Comparison of ENCODE assay signal across 1 cellular context in the genomic region with DNA sequence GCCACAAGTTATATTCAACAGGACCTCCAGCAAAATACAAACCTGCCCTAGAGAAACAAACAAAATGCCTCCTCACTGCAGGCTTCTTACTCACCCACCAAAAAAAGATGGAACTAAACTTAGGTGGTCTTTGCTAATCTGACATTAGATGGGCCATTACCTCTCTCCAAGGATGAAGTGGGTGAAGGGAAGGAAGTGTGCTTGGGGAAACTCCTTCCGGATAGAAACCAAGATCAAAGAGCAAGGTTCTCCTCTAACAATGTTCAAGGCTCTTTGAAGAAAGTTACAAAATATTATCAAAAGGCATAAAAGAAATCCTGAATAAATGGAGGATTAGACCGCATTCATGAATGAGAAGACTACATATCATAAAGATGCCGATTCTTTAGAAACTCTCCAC.
TF ChIP-seq lines count a peak whose summit lies in the region.

No MANE protein-coding gene starts in this region.

TF ChIP-seq in GM23338, 12 proteins besides CTCF, POLR2A, EP300 and RAD21 (continued from another document):
- TF ChIP-seq, protein P1, sequence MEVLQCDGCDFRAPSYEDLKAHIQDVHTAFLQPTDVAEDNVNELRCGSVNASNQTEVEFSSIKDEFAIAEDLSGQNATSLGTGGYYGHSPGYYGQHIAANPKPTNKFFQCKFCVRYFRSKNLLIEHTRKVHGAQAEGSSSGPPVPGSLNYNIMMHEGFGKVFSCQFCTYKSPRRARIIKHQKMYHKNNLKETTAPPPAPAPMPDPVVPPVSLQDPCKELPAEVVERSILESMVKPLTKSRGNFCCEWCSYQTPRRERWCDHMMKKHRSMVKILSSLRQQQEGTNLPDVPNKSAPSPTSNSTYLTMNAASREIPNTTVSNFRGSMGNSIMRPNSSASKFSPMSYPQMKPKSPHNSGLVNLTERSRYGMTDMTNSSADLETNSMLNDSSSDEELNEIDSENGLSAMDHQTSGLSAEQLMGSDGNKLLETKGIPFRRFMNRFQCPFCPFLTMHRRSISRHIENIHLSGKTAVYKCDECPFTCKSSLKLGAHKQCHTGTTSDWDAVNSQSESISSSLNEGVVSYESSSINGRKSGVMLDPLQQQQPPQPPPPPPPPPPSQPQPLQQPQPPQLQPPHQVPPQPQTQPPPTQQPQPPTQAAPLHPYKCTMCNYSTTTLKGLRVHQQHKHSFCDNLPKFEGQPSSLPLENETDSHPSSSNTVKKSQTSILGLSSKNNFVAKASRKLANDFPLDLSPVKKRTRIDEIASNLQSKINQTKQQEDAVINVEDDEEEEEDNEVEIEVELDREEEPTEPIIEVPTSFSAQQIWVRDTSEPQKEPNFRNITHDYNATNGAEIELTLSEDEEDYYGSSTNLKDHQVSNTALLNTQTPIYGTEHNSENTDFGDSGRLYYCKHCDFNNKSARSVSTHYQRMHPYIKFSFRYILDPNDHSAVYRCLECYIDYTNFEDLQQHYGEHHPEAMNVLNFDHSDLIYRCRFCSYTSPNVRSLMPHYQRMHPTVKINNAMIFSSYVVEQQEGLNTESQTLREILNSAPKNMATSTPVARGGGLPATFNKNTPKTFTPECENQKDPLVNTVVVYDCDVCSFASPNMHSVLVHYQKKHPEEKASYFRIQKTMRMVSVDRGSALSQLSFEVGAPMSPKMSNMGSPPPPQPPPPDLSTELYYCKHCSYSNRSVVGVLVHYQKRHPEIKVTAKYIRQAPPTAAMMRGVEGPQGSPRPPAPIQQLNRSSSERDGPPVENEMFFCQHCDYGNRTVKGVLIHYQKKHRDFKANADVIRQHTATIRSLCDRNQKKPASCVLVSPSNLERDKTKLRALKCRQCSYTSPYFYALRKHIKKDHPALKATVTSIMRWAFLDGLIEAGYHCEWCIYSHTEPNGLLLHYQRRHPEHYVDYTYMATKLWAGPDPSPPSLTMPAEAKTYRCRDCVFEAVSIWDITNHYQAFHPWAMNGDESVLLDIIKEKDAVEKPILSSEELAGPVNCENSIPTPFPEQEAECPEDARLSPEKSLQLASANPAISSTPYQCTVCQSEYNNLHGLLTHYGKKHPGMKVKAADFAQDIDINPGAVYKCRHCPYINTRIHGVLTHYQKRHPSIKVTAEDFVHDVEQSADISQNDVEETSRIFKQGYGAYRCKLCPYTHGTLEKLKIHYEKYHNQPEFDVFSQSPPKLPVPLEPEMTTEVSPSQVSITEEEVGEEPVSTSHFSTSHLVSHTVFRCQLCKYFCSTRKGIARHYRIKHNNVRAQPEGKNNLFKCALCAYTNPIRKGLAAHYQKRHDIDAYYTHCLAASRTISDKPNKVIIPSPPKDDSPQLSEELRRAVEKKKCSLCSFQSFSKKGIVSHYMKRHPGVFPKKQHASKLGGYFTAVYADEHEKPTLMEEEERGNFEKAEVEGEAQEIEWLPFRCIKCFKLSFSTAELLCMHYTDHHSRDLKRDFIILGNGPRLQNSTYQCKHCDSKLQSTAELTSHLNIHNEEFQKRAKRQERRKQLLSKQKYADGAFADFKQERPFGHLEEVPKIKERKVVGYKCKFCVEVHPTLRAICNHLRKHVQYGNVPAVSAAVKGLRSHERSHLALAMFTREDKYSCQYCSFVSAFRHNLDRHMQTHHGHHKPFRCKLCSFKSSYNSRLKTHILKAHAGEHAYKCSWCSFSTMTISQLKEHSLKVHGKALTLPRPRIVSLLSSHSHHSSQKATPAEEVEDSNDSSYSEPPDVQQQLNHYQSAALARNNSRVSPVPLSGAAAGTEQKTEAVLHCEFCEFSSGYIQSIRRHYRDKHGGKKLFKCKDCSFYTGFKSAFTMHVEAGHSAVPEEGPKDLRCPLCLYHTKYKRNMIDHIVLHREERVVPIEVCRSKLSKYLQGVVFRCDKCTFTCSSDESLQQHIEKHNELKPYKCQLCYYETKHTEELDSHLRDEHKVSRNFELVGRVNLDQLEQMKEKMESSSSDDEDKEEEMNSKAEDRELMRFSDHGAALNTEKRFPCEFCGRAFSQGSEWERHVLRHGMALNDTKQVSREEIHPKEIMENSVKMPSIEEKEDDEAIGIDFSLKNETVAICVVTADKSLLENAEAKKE (CRISPR knock-in tag; IDR thresholded peaks at IDR 0.05), result no peak
- TF ChIP-seq ZNF331 (CRISPR knock-in tag; IDR thresholded peaks at IDR 0.05; ENCODE audit: low read depth), result no peak
- TF ChIP-seq POLR2AphosphoS5 (IDR thresholded peaks at IDR 0.05; ENCODE audit: low read depth), result no peak
- no peak for TF ChIP-seq ZNF114 (CRISPR knock-in tag; IDR thresholded peaks at IDR 0.05)
- no peak for TF ChIP-seq JUNB (IDR thresholded peaks at IDR 0.05; ENCODE audit: unreplicated experiment)
- no peak for TF ChIP-seq EZH2 (IDR thresholded peaks at IDR 0.05; ENCODE audit: low read depth, unreplicated experiment)
- no peak for TF ChIP-seq STAT1 (IDR thresholded peaks at IDR 0.05; ENCODE audit: unreplicated experiment)
- TF ChIP-seq EZH2phosphoT487 (IDR thresholded peaks at IDR 0.05; ENCODE audit: unreplicated experiment), result no peak
- TF ChIP-seq NANOG (IDR thresholded peaks at IDR 0.05; ENCODE audit: borderline replicate concordance), result no peak
- TF ChIP-seq, protein P2, sequence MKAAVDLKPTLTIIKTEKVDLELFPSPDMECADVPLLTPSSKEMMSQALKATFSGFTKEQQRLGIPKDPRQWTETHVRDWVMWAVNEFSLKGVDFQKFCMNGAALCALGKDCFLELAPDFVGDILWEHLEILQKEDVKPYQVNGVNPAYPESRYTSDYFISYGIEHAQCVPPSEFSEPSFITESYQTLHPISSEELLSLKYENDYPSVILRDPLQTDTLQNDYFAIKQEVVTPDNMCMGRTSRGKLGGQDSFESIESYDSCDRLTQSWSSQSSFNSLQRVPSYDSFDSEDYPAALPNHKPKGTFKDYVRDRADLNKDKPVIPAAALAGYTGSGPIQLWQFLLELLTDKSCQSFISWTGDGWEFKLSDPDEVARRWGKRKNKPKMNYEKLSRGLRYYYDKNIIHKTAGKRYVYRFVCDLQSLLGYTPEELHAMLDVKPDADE (IDR thresholded peaks at IDR 0.05), result no peak
- TF ChIP-seq, protein P3, sequence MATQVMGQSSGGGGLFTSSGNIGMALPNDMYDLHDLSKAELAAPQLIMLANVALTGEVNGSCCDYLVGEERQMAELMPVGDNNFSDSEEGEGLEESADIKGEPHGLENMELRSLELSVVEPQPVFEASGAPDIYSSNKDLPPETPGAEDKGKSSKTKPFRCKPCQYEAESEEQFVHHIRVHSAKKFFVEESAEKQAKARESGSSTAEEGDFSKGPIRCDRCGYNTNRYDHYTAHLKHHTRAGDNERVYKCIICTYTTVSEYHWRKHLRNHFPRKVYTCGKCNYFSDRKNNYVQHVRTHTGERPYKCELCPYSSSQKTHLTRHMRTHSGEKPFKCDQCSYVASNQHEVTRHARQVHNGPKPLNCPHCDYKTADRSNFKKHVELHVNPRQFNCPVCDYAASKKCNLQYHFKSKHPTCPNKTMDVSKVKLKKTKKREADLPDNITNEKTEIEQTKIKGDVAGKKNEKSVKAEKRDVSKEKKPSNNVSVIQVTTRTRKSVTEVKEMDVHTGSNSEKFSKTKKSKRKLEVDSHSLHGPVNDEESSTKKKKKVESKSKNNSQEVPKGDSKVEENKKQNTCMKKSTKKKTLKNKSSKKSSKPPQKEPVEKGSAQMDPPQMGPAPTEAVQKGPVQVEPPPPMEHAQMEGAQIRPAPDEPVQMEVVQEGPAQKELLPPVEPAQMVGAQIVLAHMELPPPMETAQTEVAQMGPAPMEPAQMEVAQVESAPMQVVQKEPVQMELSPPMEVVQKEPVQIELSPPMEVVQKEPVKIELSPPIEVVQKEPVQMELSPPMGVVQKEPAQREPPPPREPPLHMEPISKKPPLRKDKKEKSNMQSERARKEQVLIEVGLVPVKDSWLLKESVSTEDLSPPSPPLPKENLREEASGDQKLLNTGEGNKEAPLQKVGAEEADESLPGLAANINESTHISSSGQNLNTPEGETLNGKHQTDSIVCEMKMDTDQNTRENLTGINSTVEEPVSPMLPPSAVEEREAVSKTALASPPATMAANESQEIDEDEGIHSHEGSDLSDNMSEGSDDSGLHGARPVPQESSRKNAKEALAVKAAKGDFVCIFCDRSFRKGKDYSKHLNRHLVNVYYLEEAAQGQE (IDR thresholded peaks at IDR 0.05; ENCODE audit: unreplicated experiment), result no peak
